In the genomic region with DNA sequence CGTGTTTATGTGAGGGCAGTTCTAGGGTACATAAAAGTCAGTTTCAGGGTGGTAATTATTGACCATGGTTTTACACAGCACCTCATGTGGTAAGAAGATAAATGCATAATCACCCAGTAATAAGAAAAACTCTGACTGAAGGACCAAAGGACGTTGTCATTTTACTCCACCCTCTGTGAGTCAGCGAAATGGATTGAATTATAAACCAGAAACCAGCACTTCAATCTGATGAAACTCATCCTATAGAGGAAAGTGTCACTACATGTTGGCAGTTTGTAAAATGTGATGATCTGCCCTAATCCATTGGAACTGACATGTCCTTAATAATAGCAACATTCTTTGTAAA, we compare ENCODE assay signal across 1 cellular context.
TF ChIP-seq lines count a peak whose summit lies in the region.

No MANE protein-coding gene starts in this region.

TF ChIP-seq in WTC11, 78 proteins besides CTCF, POLR2A, EP300 and RAD21 (continued from another document):
- no peak for TF ChIP-seq ZNF281 (CRISPR knock-in tag; IDR thresholded peaks at IDR 0.05)
TF ChIP-seq in WTC11: peak in this region for 0.
